Comparison of ENCODE assay signal across 1 cellular context in the genomic region with DNA sequence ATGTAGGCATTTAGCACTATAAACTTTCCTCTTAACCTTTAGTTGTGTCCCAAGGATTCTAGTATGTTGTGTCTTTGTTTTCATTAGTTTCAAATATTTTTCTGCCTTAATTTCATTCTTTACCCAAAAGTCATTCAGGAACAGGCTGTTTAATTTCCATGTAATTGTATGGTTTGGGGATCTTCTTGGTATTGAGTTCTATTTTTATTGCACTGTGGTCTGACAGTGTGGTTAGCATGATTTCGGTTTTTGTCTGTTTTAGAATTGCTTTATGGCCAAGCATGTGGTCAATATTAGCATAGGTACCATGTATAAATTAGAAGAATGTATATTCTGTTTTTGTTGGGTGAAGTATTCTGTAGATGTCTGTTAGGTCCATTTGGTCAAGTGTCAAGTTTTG.
TF ChIP-seq lines count a peak whose summit lies in the region.

No MANE protein-coding gene starts in this region.

TF ChIP-seq in SK-N-SH treated with all-trans-retinoic acid at 6 μM for 48 hours, 23 proteins besides CTCF, POLR2A, EP300 and RAD21 (continued from another document):
- TF ChIP-seq ZC3H10 (CRISPR knock-in tag; IDR thresholded peaks at IDR 0.05): no peak
